In genomic region chr6:22320750-22321149, GRCh38 we compare ENCODE assay signal across 14 cellular contexts. TPM values are rescaled to one million over a fixed set of nuclear protein-coding genes. Genes with fewer than 3 reads are reported as not detected.
DNase-seq lines count a peak whose midpoint lies in the region; ATAC-seq, FAIRE-seq and TF ChIP-seq lines count a peak whose summit lies in the region.
"Had no signal": no experiment of that assay in that cellular context is flagged by ENCODE, and none has a peak within 500 bp of the region (broad histone marks: within the 10 kb centered on the region; RNA-seq: fewer than 3 reads in every experiment).

No MANE protein-coding gene starts in this region.

- no peaks in the 10 kb centered on the region for H3K9me3 ChIP-seq in kidney (ENCODE audit: control insufficient read depth in 1 of 2, low read length in 2 of 2)

- no peak for TF ChIP-seq CTCF in kidney (IDR thresholded peaks at IDR 0.05; ENCODE audit: borderline replicate concordance, extremely low read depth, insufficient read depth)

- FAIRE-seq in kidney (lab: Jason Lieb, UNC): no peak

- DNase-seq in DMS53 (lab: John Stamatoyannopoulos, UW): peak; percentile 16
- no peak for DNase-seq in DMS53 treated with DMSO at 0.1 percent for 48 hours (lab: John Stamatoyannopoulos, UW; ENCODE audit: unreplicated experiment)
- peak; percentile 72 for DNase-seq in T1000 (lab: John Stamatoyannopoulos, UW)
- DNase-seq in glomerular visceral epithelial cell (ENCODE audit: extremely low spot score): peak; percentile 92
- no peak for DNase-seq in kidney
- DNase-seq in NCI-H345 (lab: John Stamatoyannopoulos, UW): no peak
- no peak for DNase-seq in NCI-H2196 treated with DMSO at 0.1 percent for 48 hours (lab: John Stamatoyannopoulos, UW; ENCODE audit: unreplicated experiment)
- DNase-seq: activated naive CD4-positive, alpha-beta T cell treated with anti-CD3 and anti-CD28 coated beads, Interleukin-2, amount 50 U/mL, for 16 hours; Kasumi-1; left cardiac atrium; NCI-H510A had no signal

- intact Hi-C loops in kidney (cut with DNase I): no loop called here

- ATAC-seq in GM21786 (IDR thresholded peaks at IDR 0.05; ENCODE audit: unreplicated experiment): no peak

- H3K27ac ChIP-seq in kidney (ENCODE audit: low read depth in 2 of 2, low read length in 2 of 2): no peak overlapping the region
- H3K27ac ChIP-seq: 22Rv1 had no signal

- no peaks in the 10 kb centered on the region for H3K36me3 ChIP-seq in kidney (ENCODE audit: control insufficient read depth in 1 of 2, insufficient read depth in 2 of 2, low read length in 2 of 2)

- H3K4me3 ChIP-seq in kidney (ENCODE audit: low read length in 2 of 2): no peak overlapping the region

- H3K9ac ChIP-seq in kidney (ENCODE audit: low read length in 2 of 2): no peak overlapping the region

- no peaks in the 10 kb centered on the region for H3K4me1 ChIP-seq in kidney (ENCODE audit: control insufficient read depth in 1 of 2, insufficient read depth in 1 of 2, low read depth in 1 of 2, low read length in 2 of 2)

RNA-seq across cellular contexts. Expression of gene PRL, which starts 23.9 kb away (rescaled TPM):
- total RNA-seq in kidney: not detected
- polyA plus RNA-seq in kidney (ENCODE audit: insufficient read depth, low read depth, low replicate concordance): not detected
- total RNA-seq: left cardiac atrium, osteocyte had no signal

Comparison
In these comparisons a context has a peak if more than half of its experiments do, and no peak if none do; other contexts are left out.
1. DNase-seq: peak in DMS53 (single experiment), T1000 (single experiment) and glomerular visceral epithelial cell (single experiment); none in DMS53 treated with DMSO at 0.1 percent for 48 hours (single experiment), kidney (single experiment), NCI-H345 (single experiment) and NCI-H2196 treated with DMSO at 0.1 percent for 48 hours (single experiment).